In the genomic region with DNA sequence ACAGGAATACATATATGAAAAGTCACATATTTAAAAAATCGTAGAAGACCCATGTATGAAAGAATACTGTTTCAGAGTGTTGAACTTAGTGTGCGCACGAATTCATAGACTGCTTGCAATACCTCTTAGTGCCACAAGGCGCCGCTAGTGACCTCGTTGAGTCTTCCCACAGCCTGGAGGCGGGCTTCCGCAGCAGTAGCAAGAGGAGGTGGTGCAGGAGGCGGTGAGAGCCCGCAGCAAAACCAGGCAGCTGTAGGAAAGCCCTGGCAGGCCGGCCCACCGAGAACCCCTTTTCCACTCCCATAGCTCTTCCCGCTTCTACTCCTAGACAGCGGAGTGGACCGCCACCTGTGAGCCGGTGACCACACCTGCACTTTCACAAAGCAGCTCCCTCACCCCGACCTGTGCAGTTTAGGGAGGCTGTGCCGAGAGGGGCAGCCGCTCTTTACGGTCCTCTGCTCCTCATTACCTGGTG, we compare ENCODE assay signal across 8 cellular contexts. TPM values are rescaled to one million over a fixed set of nuclear protein-coding genes. Genes with fewer than 3 reads are reported as not detected.
DNase-seq lines count a peak whose midpoint lies in the region; ATAC-seq lines count a peak whose summit lies in the region.

No MANE protein-coding gene starts in this region.

- intact Hi-C loops in left cardiac atrium (cut with DNase I): loop anchor here in 1 of 2 donors (5.0 kb wide), 1 partner anchor 627 kb away; no protein-coding TSS in a partner anchor

- no peaks in the 10 kb centered on the region for H3K9me3 Mint-ChIP-seq in activated naive CD4-positive, alpha-beta T cell treated with anti-CD3 and anti-CD28 coated beads, Interleukin-2, amount 50 U/mL, for 72 hours

- peak; percentile 85 for DNase-seq in ELR (ENCODE audit: low read depth)
- DNase-seq in HuH-7.5 (ENCODE audit: low spot score): peak; percentile 50
- DNase-seq in SKM-1 treated with dmso at 0.1 percent for 144 hours (lab: John Stamatoyannopoulos, UW; ENCODE audit: unreplicated experiment): peak; percentile 80
- peak; percentile 63 to 66 for DNase-seq in activated naive CD4-positive, alpha-beta T cell treated with anti-CD3 and anti-CD28 coated beads, Interleukin-2, amount 50 U/mL, for 72 hours (ENCODE audit: low spot score in 2 of 2)
- peak; percentile 87 for DNase-seq in left cardiac atrium
- peak; percentile 66 for DNase-seq in retina
- DNase-seq in NCI-H1105 treated with DMSO at 0.1 percent for 48 hours (lab: John Stamatoyannopoulos, UW): no peak

- no peaks in the 10 kb centered on the region for H3K36me3 Mint-ChIP-seq in activated naive CD4-positive, alpha-beta T cell treated with anti-CD3 and anti-CD28 coated beads, Interleukin-2, amount 50 U/mL, for 72 hours

- no peak overlapping the region for H3K27ac Mint-ChIP-seq in activated naive CD4-positive, alpha-beta T cell treated with anti-CD3 and anti-CD28 coated beads, Interleukin-2, amount 50 U/mL, for 72 hours

- ATAC-seq in GM21529 (IDR thresholded peaks at IDR 0.05; ENCODE audit: unreplicated experiment) (peak; percentile 95), left cardiac atrium (peak; percentile 87 to 93)
- peak; percentile 84 to 93 for ATAC-seq in activated naive CD4-positive, alpha-beta T cell treated with anti-CD3 and anti-CD28 coated beads, Interleukin-2, amount 50 U/mL, for 72 hours

RNA-seq across cellular contexts. Expression of a gene that starts 23.5 kb away (rescaled TPM):
- not detected for total RNA-seq in activated naive CD4-positive, alpha-beta T cell treated with anti-CD3 and anti-CD28 coated beads, Interleukin-2, amount 50 U/mL, for 72 hours
- total RNA-seq in left cardiac atrium: 10 to 100 TPM; 33.3 to 50.6 TPM

Comparison
In these comparisons a context has a peak if more than half of its experiments do, and no peak if none do; other contexts are left out.
1. RNA of a gene that starts 23.5 kb away (total RNA-seq): 33.3 to 50.6 TPM in left cardiac atrium; not detected in activated naive CD4-positive, alpha-beta T cell treated with anti-CD3 and anti-CD28 coated beads, Interleukin-2, amount 50 U/mL, for 72 hours; every median in the first group is over 10 times any median in the second.
2. Peak in every context shown above with its lines, with median percentiles within 50 percentile points of each other: ATAC-seq.